In genomic region chr9:37430841-37431597, GRCh38 we compare ENCODE assay signal across 9 cellular contexts. TPM values are rescaled to one million over a fixed set of nuclear protein-coding genes. Genes with fewer than 3 reads are reported as not detected.
A peak's percentile ranks its signal among the peaks of the same experiment; 100 is the strongest.
DNase-seq lines count a peak whose midpoint lies in the region; ATAC-seq and TF ChIP-seq lines count a peak whose summit lies in the region.
"Had no signal": no experiment of that assay in that cellular context is flagged by ENCODE, and none has a peak within 500 bp of the region (broad histone marks: within the 10 kb centered on the region; RNA-seq: fewer than 3 reads in every experiment).

No MANE protein-coding gene starts in this region.

- no peak for ATAC-seq in GM18907 (IDR thresholded peaks at IDR 0.05; ENCODE audit: unreplicated experiment)
- ATAC-seq in activated naive CD4-positive, alpha-beta T cell treated with anti-CD3 and anti-CD28 coated beads, Interleukin-2, amount 50 U/mL, for 72 hours = no peak

- peak overlapping the region; percentile 47 for H3K9ac ChIP-seq in NT2/D1 (ENCODE audit: insufficient read length, low read depth)

- H3K4me3 Mint-ChIP-seq in nephron progenitor cell = no peak overlapping the region

- TF ChIP-seq CTCF in epithelial cell of esophagus (IDR thresholded peaks at IDR 0.05; ENCODE audit: insufficient read depth, low read depth, low read length, missing control alignments) (peak; percentile 18), nephron progenitor cell (IDR thresholded peaks at IDR 0.05) (no peak)

- peak overlapping the region; percentile 81 for H3K27ac Mint-ChIP-seq in nephron progenitor cell
- H3K27ac Mint-ChIP-seq in activated naive CD4-positive, alpha-beta T cell treated with anti-CD3 and anti-CD28 coated beads, Interleukin-2, amount 50 U/mL, for 72 hours = peak overlapping the region in 1 of 2 donors; percentile 90

- H3K4me3 ChIP-seq in NT2/D1 (ENCODE audit: insufficient read length, low read depth) (no peak overlapping the region), epithelial cell of esophagus (ENCODE audit: low read length) (no peak overlapping the region)

- H3K9me3 ChIP-seq in NT2/D1 (ENCODE audit: insufficient read depth, low read length) = no peaks in the 10 kb centered on the region

- H3K4me1 Mint-ChIP-seq in nephron progenitor cell = peaks cover 42% of the 10 kb centered on the region

- peak; percentile 27 for DNase-seq in Daoy (ENCODE audit: low read depth)
- no peak for DNase-seq in NT2/D1 (ENCODE audit: low read depth, low spot score)
- DNase-seq in epithelial cell of esophagus (ENCODE audit: low read depth) = no peak
- no peak for DNase-seq in nephron progenitor cell
- no peak for DNase-seq in activated naive CD4-positive, alpha-beta T cell treated with anti-CD3 and anti-CD28 coated beads, Interleukin-2, amount 50 U/mL, for 72 hours (ENCODE audit: low spot score in 2 of 2)
- DNase-seq in NCI-H2081 (lab: John Stamatoyannopoulos, UW) = no peak
- DNase-seq in LoVo (ENCODE audit: low spot score) = no peak
- DNase-seq: cortex of kidney had no signal

- peaks cover 25% of the 10 kb centered on the region for H3K4me1 ChIP-seq in NT2/D1 (ENCODE audit: insufficient read depth, insufficient read length)

- peaks cover 51% of the 10 kb centered on the region for H3K36me3 Mint-ChIP-seq in nephron progenitor cell (ENCODE audit: low read depth)
- peaks cover 4 to 10% of the 10 kb centered on the region in 2 donors for H3K36me3 Mint-ChIP-seq in activated naive CD4-positive, alpha-beta T cell treated with anti-CD3 and anti-CD28 coated beads, Interleukin-2, amount 50 U/mL, for 72 hours

- no peaks in the 10 kb centered on the region for H3K27me3 Mint-ChIP-seq in nephron progenitor cell (ENCODE audit: low read depth, poor library complexity)

- no peaks in the 10 kb centered on the region for H3K27me3 ChIP-seq in NT2/D1 (ENCODE audit: insufficient read depth, insufficient read length)

- no peaks in the 10 kb centered on the region for H3K9me3 Mint-ChIP-seq in nephron progenitor cell
- H3K9me3 Mint-ChIP-seq in activated naive CD4-positive, alpha-beta T cell treated with anti-CD3 and anti-CD28 coated beads, Interleukin-2, amount 50 U/mL, for 72 hours = no peaks in the 10 kb centered on the region

- peaks cover 88% of the 10 kb centered on the region for H3K36me3 ChIP-seq in NT2/D1 (ENCODE audit: insufficient read depth, insufficient read length, low read length)

RNA-seq across cellular contexts. Expression of gene GRHPR, which starts 8.5 kb away (rescaled TPM):
- total RNA-seq in Daoy (2014; rRNA removed; shearing (Covaris generic)) = 93.3 and 104 TPM in 2 replicates
- total RNA-seq in activated naive CD4-positive, alpha-beta T cell treated with anti-CD3 and anti-CD28 coated beads, Interleukin-2, amount 50 U/mL, for 72 hours = 10 to 100 TPM; 65.6 to 80.2 TPM

RNA-seq across cellular contexts. Expression of gene ZBTB5, which starts 34.2 kb away (rescaled TPM):
- total RNA-seq in Daoy (2014; rRNA removed; shearing (Covaris generic)) = 9.8 and 12.7 TPM in 2 replicates
- 10 to 100 TPM; 10.6 to 25.6 TPM for total RNA-seq in activated naive CD4-positive, alpha-beta T cell treated with anti-CD3 and anti-CD28 coated beads, Interleukin-2, amount 50 U/mL, for 72 hours

RNA-seq across cellular contexts. Expression of gene POLR1E, which starts 54.7 kb away (rescaled TPM):
- 91.7 and 107 TPM in 2 replicates for total RNA-seq in Daoy (2014; rRNA removed; shearing (Covaris generic))
- total RNA-seq in activated naive CD4-positive, alpha-beta T cell treated with anti-CD3 and anti-CD28 coated beads, Interleukin-2, amount 50 U/mL, for 72 hours = 10 to 100 TPM; 60.3 to 66.6 TPM
